28 cellular contexts compared by ENCODE assay signal in genomic region chr2:85187069-85187468, GRCh38. TPM values are rescaled to one million over a fixed set of nuclear protein-coding genes. Genes with fewer than 3 reads are reported as not detected.
"Had no signal": no experiment of that assay in that cellular context is flagged by ENCODE, and none has a peak within 500 bp of the region (broad histone marks: within the 10 kb centered on the region; RNA-seq: fewer than 3 reads in every experiment).

No MANE protein-coding gene starts in this region.

- ATAC-seq: activated T-helper 17 cell treated with anti-CD3 and anti-CD28 coated beads, Interleukin-2, amount 50 U/mL, for 72 hours; Panc1; Right ventricle myocardium inferior; T-cell had no signal

- H3K27ac Mint-ChIP-seq: activated CD4-positive, alpha-beta memory T cell treated with anti-CD3 and anti-CD28 coated beads for 36 hours; activated CD4-positive, alpha-beta T cell treated with anti-CD3 and anti-CD28 coated beads, Interleukin-2, amount 10 ng/mL, durations not matched to agents 7 days and 5 days; activated naive CD4-positive, alpha-beta T cell treated with anti-CD3 and anti-CD28 coated beads for 36 hours; activated naive CD8-positive, alpha-beta T cell; activated T-helper 17 cell treated with anti-CD3 and anti-CD28 coated beads, Interleukin-2, amount 50 U/mL, for 72 hours; IgD-negative memory B cell; T-cell had no signal

- H3K4me1 Mint-ChIP-seq: activated CD4-positive, alpha-beta T cell treated with anti-CD3 and anti-CD28 coated beads, Interleukin-2, amount 10 ng/mL, durations not matched to agents 7 days and 5 days; activated T-helper 17 cell treated with anti-CD3 and anti-CD28 coated beads, Interleukin-2, amount 50 U/mL, for 72 hours; IgD-negative memory B cell; T-cell had no signal

- H3K27me3 Mint-ChIP-seq: IgD-negative memory B cell had no signal

- H3K9me3 Mint-ChIP-seq: activated CD4-positive, alpha-beta memory T cell treated with anti-CD3 and anti-CD28 coated beads for 36 hours; activated CD4-positive, alpha-beta T cell treated with anti-CD3 and anti-CD28 coated beads, Interleukin-2, amount 10 ng/mL, durations not matched to agents 7 days and 5 days; activated naive CD4-positive, alpha-beta T cell treated with anti-CD3 and anti-CD28 coated beads for 36 hours; activated T-helper 17 cell treated with anti-CD3 and anti-CD28 coated beads, Interleukin-2, amount 50 U/mL, for 72 hours; T-cell had no signal

- H3K9ac ChIP-seq: KMS-11 had no signal

- DNase-seq: activated CD4-positive, alpha-beta memory T cell treated with anti-CD3 and anti-CD28 coated beads for 36 hours; activated CD4-positive, alpha-beta T cell treated with anti-CD3 and anti-CD28 coated beads, Interleukin-2, amount 10 ng/mL, durations not matched to agents 7 days and 5 days; activated CD4-positive, CD25-positive, alpha-beta regulatory T cell; activated CD8-positive, alpha-beta memory T cell treated with anti-CD3 and anti-CD28 coated beads for 24 hours; activated gamma-delta T cell; activated naive CD4-positive, alpha-beta T cell treated with anti-CD3 and anti-CD28 coated beads for 36 hours; activated T-cell treated with anti-CD3 and anti-CD28 coated beads for 4 hours; activated T-cell treated with anti-CD3 and anti-CD28 coated beads, Interleukin-2, amount 50 U/mL, for 48 hours; MM.1S; NCI-H146; NCI-H187 treated with DMSO at 0.1 percent for 48 hours; NCI-H2171; NCI-H2227 treated with DMSO at 0.1 percent for 48 hours; NCI-H510A treated with DMSO at 0.1 percent for 48 hours; NCI-H69; NK-92 treated with Interleukin-12 subunit alpha and Interleukin-12 subunit beta, amount 100 ng/mL, for 24 hours; OCI-M1; RPMI8226; T-cell; T-helper 2 cell; T1000 had no signal

- H3K4me3 Mint-ChIP-seq: activated CD4-positive, alpha-beta memory T cell treated with anti-CD3 and anti-CD28 coated beads for 36 hours; activated CD4-positive, alpha-beta T cell treated with anti-CD3 and anti-CD28 coated beads, Interleukin-2, amount 10 ng/mL, durations not matched to agents 7 days and 5 days; activated naive CD4-positive, alpha-beta T cell treated with anti-CD3 and anti-CD28 coated beads for 36 hours; activated naive CD8-positive, alpha-beta T cell; activated T-helper 17 cell treated with anti-CD3 and anti-CD28 coated beads, Interleukin-2, amount 50 U/mL, for 72 hours; IgD-negative memory B cell; T-cell had no signal

- H3K27ac ChIP-seq: KMS-11, SK-N-MC had no signal

- H3K4me3 ChIP-seq: SK-N-MC had no signal

- H3K4me2 ChIP-seq: KMS-11 had no signal

- H3K36me3 Mint-ChIP-seq: activated CD4-positive, alpha-beta memory T cell treated with anti-CD3 and anti-CD28 coated beads for 36 hours; activated naive CD8-positive, alpha-beta T cell; IgD-negative memory B cell; T-cell had no signal

RNA-seq across cellular contexts. Expression of gene TCF7L1, which starts 53.9 kb away (rescaled TPM):
- total RNA-seq: activated CD4-positive, alpha-beta T cell treated with anti-CD3 and anti-CD28 coated beads, Interleukin-2, amount 10 ng/mL, durations not matched to agents 7 days and 5 days; activated T-helper 17 cell treated with anti-CD3 and anti-CD28 coated beads, Interleukin-2, amount 50 U/mL, for 72 hours had no signal
